ENCODE assay signal across 7 cellular contexts in the genomic region with DNA sequence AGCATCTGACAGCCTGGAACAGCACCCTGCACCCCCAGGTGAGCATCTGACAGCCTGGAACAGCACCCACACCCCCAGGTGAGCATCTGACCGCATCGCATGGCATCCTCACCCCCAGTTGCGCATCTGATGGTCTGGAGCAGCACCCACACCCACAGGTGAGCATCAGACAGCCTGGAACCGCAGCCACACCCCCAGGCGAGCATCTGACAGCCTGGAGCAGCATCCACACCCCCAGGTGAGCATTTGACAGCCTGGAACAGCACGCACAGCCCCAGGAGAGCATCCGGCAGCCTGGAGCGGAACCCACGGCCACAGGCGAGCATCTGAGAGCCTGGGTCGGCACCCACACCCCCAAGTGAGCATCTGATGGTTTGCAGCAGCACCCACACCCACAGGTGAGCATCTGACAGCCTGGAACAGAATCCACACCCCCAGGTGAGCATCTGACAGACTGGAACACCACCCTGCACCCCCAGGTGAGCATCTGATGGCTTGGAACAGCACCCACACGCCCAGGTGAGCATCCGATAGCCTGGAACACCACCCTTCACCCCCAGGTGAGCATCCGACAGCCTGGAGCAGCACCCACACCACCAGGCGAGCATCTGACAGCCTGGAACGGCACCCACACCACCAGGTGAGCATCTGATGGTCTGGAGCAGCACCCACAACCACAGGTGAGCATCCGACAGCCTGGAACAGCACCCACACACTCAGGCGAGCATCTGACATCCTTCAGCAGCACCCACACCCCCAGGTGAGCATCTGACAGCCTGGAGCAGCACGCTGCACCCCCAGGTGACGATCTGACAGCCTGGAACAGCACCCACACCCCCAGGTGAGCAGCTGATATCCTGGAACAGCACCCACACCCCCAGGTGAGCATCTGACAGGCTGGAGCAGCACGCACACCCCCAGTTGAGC. TPM values are rescaled to one million over a fixed set of nuclear protein-coding genes. Genes with fewer than 3 reads are reported as not detected.
DNase-seq lines count a peak whose midpoint lies in the region; ATAC-seq and TF ChIP-seq lines count a peak whose summit lies in the region.
"Not testable (repeated sequence)": the region's sequence is repeated elsewhere in the genome, so short reads cannot be mapped to it uniquely, and the experiment has no call there.

No MANE protein-coding gene starts in this region.

- WGBS in right lobe of liver (ENCODE audit: insufficient coverage, low coverage, low lambda C conversion rate, missing lambda C conversion rate): 18% methylated on average over 7 of the region's 21 CpGs
- WGBS in suprapubic skin: 28% methylated on average over 3 of the region's 21 CpGs

- H3K36me3 ChIP-seq in left ventricle myocardium inferior, right lobe of liver, suprapubic skin: not testable (repeated sequence)

- not testable (repeated sequence) for H3K27me3 Mint-ChIP-seq in activated CD8-positive, alpha-beta T cell treated with anti-CD3 and anti-CD28 coated beads for 36 hours; chondrocyte (ENCODE audit: low read depth); osteocyte (ENCODE audit: unreplicated experiment)

- H3K27me3 ChIP-seq in left ventricle myocardium inferior (ENCODE audit: low read depth): peaks cover 10% of the 10 kb centered on the region
- H3K27me3 ChIP-seq in right lobe of liver: not testable (repeated sequence)
- H3K27me3 ChIP-seq in suprapubic skin: peaks cover 10% of the 10 kb centered on the region

- peak; percentile 23 for DNase-seq in H4 (ENCODE audit: low spot score)
- DNase-seq in activated CD8-positive, alpha-beta T cell treated with anti-CD3 and anti-CD28 coated beads for 36 hours: peak; percentile 0
- DNase-seq in chondrocyte (ENCODE audit: low spot score): peak; percentile 83
- peak; percentile 18 for DNase-seq in left ventricle myocardium inferior
- DNase-seq in right lobe of liver: peak in 2 of 3 donors; percentile 25 to 51
- DNase-seq in osteocyte (ENCODE audit: extremely low spot score, unreplicated experiment): peak; percentile 87
- peak; percentile 50 to 67 for DNase-seq in suprapubic skin (ENCODE audit: low spot score in 2 of 2)

- TF ChIP-seq CTCF in activated CD8-positive, alpha-beta T cell treated with anti-CD3 and anti-CD28 coated beads for 36 hours (IDR thresholded peaks at IDR 0.05); chondrocyte (IDR thresholded peaks at IDR 0.05); left ventricle myocardium inferior (IDR thresholded peaks at IDR 0.05; ENCODE audit: borderline replicate concordance); right lobe of liver (IDR thresholded peaks at IDR 0.05); osteocyte (IDR thresholded peaks at IDR 0.05); suprapubic skin (IDR thresholded peaks at IDR 0.05): not testable (repeated sequence)

- not testable (repeated sequence) for H3K4me1 ChIP-seq in left ventricle myocardium inferior, right lobe of liver, suprapubic skin

- not testable (repeated sequence) for ATAC-seq in activated CD8-positive, alpha-beta T cell treated with anti-CD3 and anti-CD28 coated beads for 36 hours; right lobe of liver

- H3K9me3 ChIP-seq in left ventricle myocardium inferior (replicated peaks); right lobe of liver; suprapubic skin: not testable (repeated sequence)

- intact Hi-C loops in activated CD8-positive, alpha-beta T cell treated with anti-CD3 and anti-CD28 coated beads for 36 hours (cut with micrococcal nuclease); left ventricle myocardium inferior (cut with micrococcal nuclease); right lobe of liver (cut with DNase I): not testable (repeated sequence)

- H3K27ac Mint-ChIP-seq in activated CD8-positive, alpha-beta T cell treated with anti-CD3 and anti-CD28 coated beads for 36 hours; chondrocyte (ENCODE audit: unreplicated experiment); osteocyte (ENCODE audit: unreplicated experiment): not testable (repeated sequence)

- not testable (repeated sequence) for H3K27ac ChIP-seq in left ventricle myocardium inferior (replicated peaks); right lobe of liver; suprapubic skin

- CTCF ChIA-PET in activated CD8-positive, alpha-beta T cell treated with anti-CD3 and anti-CD28 coated beads for 36 hours (lab: Charles Lee): not testable (repeated sequence)

- not testable (repeated sequence) for H3K4me3 Mint-ChIP-seq in activated CD8-positive, alpha-beta T cell treated with anti-CD3 and anti-CD28 coated beads for 36 hours; chondrocyte (ENCODE audit: unreplicated experiment); osteocyte (ENCODE audit: unreplicated experiment)

- TF ChIP-seq EP300 in suprapubic skin (IDR thresholded peaks at IDR 0.05): not testable (repeated sequence)

- not testable (repeated sequence) for H3K36me3 Mint-ChIP-seq in activated CD8-positive, alpha-beta T cell treated with anti-CD3 and anti-CD28 coated beads for 36 hours (ENCODE audit: low read depth); chondrocyte (ENCODE audit: low read depth); osteocyte (ENCODE audit: unreplicated experiment)

- TF ChIP-seq POLR2A in right lobe of liver (IDR thresholded peaks at IDR 0.05); suprapubic skin (IDR thresholded peaks at IDR 0.05): not testable (repeated sequence)

- POLR2A ChIA-PET in activated CD8-positive, alpha-beta T cell treated with anti-CD3 and anti-CD28 coated beads for 36 hours (lab: Charles Lee): not testable (repeated sequence)

- H3K9me3 Mint-ChIP-seq in activated CD8-positive, alpha-beta T cell treated with anti-CD3 and anti-CD28 coated beads for 36 hours; chondrocyte (ENCODE audit: low read depth); osteocyte (ENCODE audit: unreplicated experiment): not testable (repeated sequence)

- not testable (repeated sequence) for H3K4me3 ChIP-seq in left ventricle myocardium inferior, right lobe of liver, suprapubic skin

- H3K4me1 Mint-ChIP-seq in activated CD8-positive, alpha-beta T cell treated with anti-CD3 and anti-CD28 coated beads for 36 hours (ENCODE audit: low read depth); chondrocyte (ENCODE audit: low read depth); osteocyte (ENCODE audit: unreplicated experiment): not testable (repeated sequence)

RNA-seq across cellular contexts. Expression of a gene that starts 50.3 kb away (rescaled TPM):
- total RNA-seq in H4 (2014; rRNA removed; shearing (Covaris generic)): not detected in 2 replicates
- 1 to 10 TPM; 1.8 to 3.1 TPM for total RNA-seq in activated CD8-positive, alpha-beta T cell treated with anti-CD3 and anti-CD28 coated beads for 36 hours
- total RNA-seq in chondrocyte (0.62 to 0.92 TPM in 2 of 3 replicates, not detected in the other), left ventricle myocardium inferior (0.82 TPM), right lobe of liver (1 to 10 TPM in 2 of 6 experiments, not detected in 4; 1.2 to 2.0 TPM), osteocyte (not detected in 2 replicates), suprapubic skin (1 to 10 TPM in 2 of 4 donors, not detected in 2; 2.2 to 2.6 TPM)

Comparison
In these comparisons a context has a peak if more than half of its experiments do, and no peak if none do; other contexts are left out.
1. DNase-seq: peak in every context shown above with its lines; median percentile 87 in osteocyte; 83 in chondrocyte; 58 in suprapubic skin; 38 in right lobe of liver; 23 in H4; 18 in left ventricle myocardium inferior; 0 in activated CD8-positive, alpha-beta T cell treated with anti-CD3 and anti-CD28 coated beads for 36 hours.